Comparison of ENCODE assay signal across 17 cellular contexts in genomic region chr17:29443041-29443440, GRCh38. TPM values are rescaled to one million over a fixed set of nuclear protein-coding genes. Genes with fewer than 3 reads are reported as not detected.
DNase-seq lines count a peak whose midpoint lies in the region; ATAC-seq and TF ChIP-seq lines count a peak whose summit lies in the region.
"Had no signal": no experiment of that assay in that cellular context is flagged by ENCODE, and none has a peak within 500 bp of the region (broad histone marks: within the 10 kb centered on the region; RNA-seq: fewer than 3 reads in every experiment).

No MANE protein-coding gene starts in this region.

- H3K9me3 ChIP-seq in CD4-positive, alpha-beta T cell (ENCODE audit: control insufficient read depth, low read length): no peaks in the 10 kb centered on the region
- no peaks in the 10 kb centered on the region for H3K9me3 ChIP-seq in SK-N-MC (ENCODE audit: low read depth, low read length)
- H3K9me3 ChIP-seq: A549; BLaER1 treated with 17β-estradiol and CSF1 and Interleukin-3, amounts not matched to agents 10 nM and 100 nM; Peyer's patch had no signal

- in situ Hi-C loops in G401 (cut with HindIII; ENCODE audit: low sequenced_read_pairs): no loop called here

- H3K4me1 Mint-ChIP-seq in CD4-positive, alpha-beta T cell (ENCODE audit: low read depth): peaks cover 69% of the 10 kb centered on the region
- H3K4me1 Mint-ChIP-seq in stimulated activated effector memory CD8-positive, alpha-beta T cell treated with anti-CD3 and anti-CD28 coated beads, Interleukin-12 subunit alpha, Interleukin-12 subunit beta, amount 100 ng/mL, for 72 hours: peaks cover 34% of the 10 kb centered on the region

- peaks cover 27% of the 10 kb centered on the region for H3K36me3 Mint-ChIP-seq in CD4-positive, alpha-beta T cell (ENCODE audit: low read depth)
- peaks cover 40% of the 10 kb centered on the region for H3K36me3 Mint-ChIP-seq in stimulated activated effector memory CD8-positive, alpha-beta T cell treated with anti-CD3 and anti-CD28 coated beads, Interleukin-12 subunit alpha, Interleukin-12 subunit beta, amount 100 ng/mL, for 72 hours

- H3K9me3 Mint-ChIP-seq in CD4-positive, alpha-beta T cell: no peaks in the 10 kb centered on the region
- no peaks in the 10 kb centered on the region for H3K9me3 Mint-ChIP-seq in stimulated activated effector memory CD8-positive, alpha-beta T cell treated with anti-CD3 and anti-CD28 coated beads, Interleukin-12 subunit alpha, Interleukin-12 subunit beta, amount 100 ng/mL, for 72 hours
- H3K9me3 Mint-ChIP-seq: H9 had no signal

- H3K27me3 ChIP-seq in CD4-positive, alpha-beta T cell (ENCODE audit: control insufficient read depth, insufficient read depth, low read length): no peaks in the 10 kb centered on the region
- no peaks in the 10 kb centered on the region for H3K27me3 ChIP-seq in foreskin keratinocyte
- H3K27me3 ChIP-seq: BLaER1 treated with 17β-estradiol and CSF1 and Interleukin-3, amounts not matched to agents 10 nM and 100 nM; Peyer's patch had no signal

- H3K9ac ChIP-seq in SK-N-MC (ENCODE audit: insufficient read length): no peak overlapping the region
- H3K9ac ChIP-seq: BLaER1 treated with 17β-estradiol and CSF1 and Interleukin-3, amounts not matched to agents 10 nM and 100 nM; KMS-11 had no signal

- ATAC-seq in CD4-positive, alpha-beta T cell (ENCODE audit: poor library complexity): no peak
- ATAC-seq in stimulated activated effector memory CD8-positive, alpha-beta T cell treated with anti-CD3 and anti-CD28 coated beads, Interleukin-12 subunit alpha, Interleukin-12 subunit beta, amount 100 ng/mL, for 72 hours: no peak
- ATAC-seq in foreskin keratinocyte: no peak

- POLR2A ChIA-PET in CD4-positive, alpha-beta T cell (lab: Charles Lee): no interaction called here

- peaks cover 8% of the 10 kb centered on the region for H3K4me1 ChIP-seq in foreskin keratinocyte

- no peak overlapping the region for H3K27ac ChIP-seq in CD4-positive, alpha-beta T cell (ENCODE audit: low read depth, low read length)
- H3K27ac ChIP-seq in SK-N-MC: peak overlapping the region; percentile 58
- no peak overlapping the region for H3K27ac ChIP-seq in foreskin keratinocyte
- H3K27ac ChIP-seq: A549; BLaER1 treated with 17β-estradiol and CSF1 and Interleukin-3, amounts not matched to agents 10 nM and 100 nM; KMS-11; Peyer's patch had no signal

- H3K27me3 Mint-ChIP-seq in CD4-positive, alpha-beta T cell: no peaks in the 10 kb centered on the region

- no peak for DNase-seq in CD4-positive, alpha-beta T cell
- no peak for DNase-seq in SK-N-MC (ENCODE audit: low read depth, low spot score)
- DNase-seq in globus pallidus (ENCODE audit: low spot score): peak; percentile 25
- no peak for DNase-seq in stimulated activated effector memory CD8-positive, alpha-beta T cell treated with anti-CD3 and anti-CD28 coated beads, Interleukin-12 subunit alpha, Interleukin-12 subunit beta, amount 100 ng/mL, for 72 hours (ENCODE audit: low spot score in 2 of 2)
- no peak for DNase-seq in DMS53 treated with DMSO at 0.1 percent for 48 hours (lab: John Stamatoyannopoulos, UW; ENCODE audit: unreplicated experiment)
- no peak for DNase-seq in foreskin keratinocyte
- no peak for DNase-seq in G401 (ENCODE audit: low spot score)
- DNase-seq: COR-L47, H9, NCI-H1436 treated with DMSO at 0.1 percent for 48 hours, NCI-H2029 treated with DMSO at 0.1 percent for 48 hours, NCI-H510A treated with DMSO at 0.1 percent for 48 hours, Peyer's patch, Right ventricle myocardium superior had no signal

- no peak overlapping the region for H3K4me3 Mint-ChIP-seq in CD4-positive, alpha-beta T cell
- H3K4me3 Mint-ChIP-seq in stimulated activated effector memory CD8-positive, alpha-beta T cell treated with anti-CD3 and anti-CD28 coated beads, Interleukin-12 subunit alpha, Interleukin-12 subunit beta, amount 100 ng/mL, for 72 hours: no peak overlapping the region
- H3K4me3 Mint-ChIP-seq: H9 had no signal

- TF ChIP-seq CTCF in CD4-positive, alpha-beta T cell (IDR thresholded peaks at IDR 0.05): no peak
- TF ChIP-seq CTCF in foreskin keratinocyte (conservative IDR thresholded peaks at IDR 0.05): no peak

- H3K27ac Mint-ChIP-seq in CD4-positive, alpha-beta T cell: peak overlapping the region; percentile 50
- peak overlapping the region; percentile 69 for H3K27ac Mint-ChIP-seq in stimulated activated effector memory CD8-positive, alpha-beta T cell treated with anti-CD3 and anti-CD28 coated beads, Interleukin-12 subunit alpha, Interleukin-12 subunit beta, amount 100 ng/mL, for 72 hours

- intact Hi-C loops in CD4-positive, alpha-beta T cell (cut with DNase I, micrococcal nuclease): no loop called here

- peaks cover 7% of the 10 kb centered on the region; the same call in 1 of the 2 replicates for H3K36me3 ChIP-seq in SK-N-MC (ENCODE audit: insufficient read depth, low read length)
- H3K36me3 ChIP-seq: Peyer's patch had no signal

- H3K4me3 ChIP-seq in SK-N-MC: no peak overlapping the region
- H3K4me3 ChIP-seq: A549; BLaER1 treated with 17β-estradiol and CSF1 and Interleukin-3, amounts not matched to agents 10 nM and 100 nM; Peyer's patch had no signal

- CTCF ChIA-PET in CD4-positive, alpha-beta T cell (lab: Charles Lee): no interaction called here

RNA-seq across cellular contexts. Expression of gene TAOK1, which starts 52.9 kb away (rescaled TPM):
- total RNA-seq in CD4-positive, alpha-beta T cell: 10 to 100 TPM; 33.1 to 33.8 TPM
- total RNA-seq in foreskin keratinocyte: 34.5 and 36.9 TPM in 2 replicates
- 4.1 and 4.5 TPM in 2 replicates for polyA plus RNA-seq in foreskin keratinocyte
- 31.1 and 38.5 TPM in 2 replicates for total RNA-seq in G401 (2014; rRNA removed; shearing (Covaris generic))
